In genomic region chr11:111871693-111872161, GRCh38 we compare ENCODE assay signal across 9 cellular contexts. TPM values are rescaled to one million over a fixed set of nuclear protein-coding genes. Genes with fewer than 3 reads are reported as not detected.
DNase-seq lines count a peak whose midpoint lies in the region; ATAC-seq, FAIRE-seq and TF ChIP-seq lines count a peak whose summit lies in the region.
"Had no signal": no experiment of that assay in that cellular context is flagged by ENCODE, and none has a peak within 500 bp of the region (broad histone marks: within the 10 kb centered on the region; RNA-seq: fewer than 3 reads in every experiment).

No MANE protein-coding gene starts in this region.

- no peak for TF ChIP-seq EP300 in A549 (IDR thresholded peaks at IDR 0.05)

- H3K27me3 Mint-ChIP-seq in activated naive CD8-positive, alpha-beta T cell: no peaks in the 10 kb centered on the region
- H3K27me3 Mint-ChIP-seq in immature natural killer cell (ENCODE audit: low read depth in 3 of 3): peaks cover 5 to 14% (median 12%) of the 10 kb centered on the region in 3 donors

- RAD21 ChIA-PET in HCT116 (lab: Charles Lee; ENCODE audit: low non-redundant PET in 1 of 2, low total read pairs in 2 of 2, uncharacterized antibody in 2 of 2, unreplicated experiment in 2 of 2): interaction anchor here in 1 of 2 experiments (1.0 kb wide), 1 partner anchor 64 kb away, joined by 3 read pairs; no protein-coding TSS in a partner anchor

- H3K9ac ChIP-seq in HCT116 (ENCODE audit: low read length) (peak overlapping the region; percentile 66), subcutaneous abdominal adipose tissue (ENCODE audit: low read length in 5 of 5) (peak overlapping the region in 4 of 5 donors; percentile 83 to 93 (median 88))

- H3K4me3 ChIP-seq in A549: peak overlapping the region; percentile 61
- peak overlapping the region; percentile 89 to 90 for H3K4me3 ChIP-seq in HCT116 (replicated peaks in 1 of 2; ENCODE audit: low read depth in 1 of 2, low read length in 2 of 2)
- peak overlapping the region; percentile 81 to 95 (median 95) for H3K4me3 ChIP-seq in subcutaneous abdominal adipose tissue (ENCODE audit: low read depth in 1 of 5, low read length in 5 of 5)

- TF ChIP-seq RAD21 in A549 (conservative IDR thresholded peaks at IDR 0.05 in 1 of 2, IDR thresholded peaks at IDR 0.05 in 1 of 2): no peak
- TF ChIP-seq RAD21 in HCT116 (IDR thresholded peaks at IDR 0.05; ENCODE audit: low read depth): no peak

- POLR2A ChIA-PET in A549 (lab: Yijun Ruan, JAX) (interaction anchor here (0.9 to 1.6 kb wide), 4 partner anchors 55 to 269 kb away, joined by 3 to 4 read pairs (median 4); partner anchors contain the start of gene SIK2), HCT116 (lab: Charles Lee) (interaction anchor here (0.8 to 1.4 kb wide), 2 partner anchors 9 to 310 kb away, joined by 3 read pairs; no protein-coding TSS in a partner anchor)

- H3K4me2 ChIP-seq in A549 (peak overlapping the region; percentile 90), HCT116 (ENCODE audit: low read length) (peak overlapping the region; percentile 90)

- CTCF ChIA-PET in A549 (lab: Yijun Ruan, JAX) (interaction anchor here (0.6 to 1.8 kb wide), 8 partner anchors 10 to 110 kb away, joined by 3 to 6 read pairs (median 4); no protein-coding TSS in a partner anchor), HCT116 (lab: Charles Lee) (interaction anchor here (1.1 to 1.7 kb wide), 4 partner anchors 10 to 100 kb away, joined by 3 to 5 read pairs (median 3); no protein-coding TSS in a partner anchor)

- H3K27ac Mint-ChIP-seq in activated naive CD8-positive, alpha-beta T cell: peak overlapping the region; percentile 85
- peak overlapping the region; percentile 84 to 96 (median 92) for H3K27ac Mint-ChIP-seq in immature natural killer cell

- WGBS in A549 (ENCODE audit: missing lambda C conversion rate): 48% methylated on average over 5 of the region's 5 CpGs

- no peaks in the 10 kb centered on the region for H4K20me1 ChIP-seq in HCT116 (ENCODE audit: insufficient read depth)

- TF ChIP-seq POLR2A in A549 (IDR thresholded peaks at IDR 0.05; ENCODE audit: low read length): no peak
- TF ChIP-seq POLR2A in HCT116 (IDR thresholded peaks at IDR 0.05; ENCODE audit: borderline replicate concordance, extremely low read depth, insufficient read depth, insufficient read length): no peak

- H3K9me3 ChIP-seq in A549: no peaks in the 10 kb centered on the region
- H3K9me3 ChIP-seq in HCT116 (ENCODE audit: control insufficient read depth in 1 of 2, insufficient read depth in 1 of 2, low read depth in 1 of 2, low read length in 2 of 2): no peaks in the 10 kb centered on the region
- H3K9me3 ChIP-seq in subcutaneous abdominal adipose tissue (ENCODE audit: control insufficient read depth in 5 of 5, low read length in 5 of 5): no peaks in the 10 kb centered on the region

- peak overlapping the region; percentile 92 to 99 for H3K27ac ChIP-seq in A549
- peak overlapping the region; percentile 76 for H3K27ac ChIP-seq in HCT116 (ENCODE audit: low read depth, low read length)
- peak overlapping the region; percentile 85 for H3K27ac ChIP-seq in subcutaneous abdominal adipose tissue (ENCODE audit: low read depth, low read length)

- peak overlapping the region; percentile 97 for H2AFZ ChIP-seq in HCT116 (ENCODE audit: low read depth, low read length, poor library complexity, severe bottlenecking)

- H3K9me2 ChIP-seq in HCT116 (ENCODE audit: insufficient read depth): no peaks in the 10 kb centered on the region

- H3K79me2 ChIP-seq in HCT116 (ENCODE audit: insufficient read depth, low read length): 0 out of 2 replicates have a peak, but pooled peaks cover 9% of the 10 kb centered on the region

- no TSS peak for BruUV-seq in HCT116 (replicated peaks; lab: Mats Ljungman, UMichigan)

- intact Hi-C loops in HCT116 (cut with micrococcal nuclease): no loop called here

- no peak for DNase-seq in A549 (ENCODE audit: low read depth in 1 of 2, low spot score in 1 of 2)
- DNase-seq in HCT116 (ENCODE audit: low read depth, low spot score): no peak
- DNase-seq in immature natural killer cell: no peak
- DNase-seq in OCI-M2 (lab: John Stamatoyannopoulos, UW; ENCODE audit: unreplicated experiment): no peak
- DNase-seq in activated CD4-positive, alpha-beta T cell treated with anti-CD3 and anti-CD28 coated beads for 48 hours: no peak

- H3K36me3 ChIP-seq in HCT116 (ENCODE audit: control insufficient read depth in 1 of 2, insufficient read depth in 2 of 2, low read length in 2 of 2): peaks cover 2 to 15% of the 10 kb centered on the region in 2 experiments; a peak in 1 of 4 replicates
- H3K36me3 ChIP-seq in subcutaneous abdominal adipose tissue (ENCODE audit: control insufficient read depth in 5 of 5, insufficient read depth in 5 of 5, low read length in 5 of 5): peaks cover 15 to 34% (median 26%) of the 10 kb centered on the region in 5 donors

- peaks cover 29% of the 10 kb centered on the region for H3K4me1 Mint-ChIP-seq in activated naive CD8-positive, alpha-beta T cell (ENCODE audit: low read depth)
- H3K4me1 Mint-ChIP-seq in immature natural killer cell: peaks cover 18 to 35% of the 10 kb centered on the region in 2 donors

- peaks cover 9% of the 10 kb centered on the region; the same call in 2 of the 3 replicates for H3K4me1 ChIP-seq in A549
- H3K4me1 ChIP-seq in HCT116 (ENCODE audit: control insufficient read depth in 1 of 2, insufficient read depth in 2 of 2, low read length in 2 of 2): peaks cover 0 to 18% of the 10 kb centered on the region in 2 experiments; a peak in 3 of 4 replicates
- H3K4me1 ChIP-seq in subcutaneous abdominal adipose tissue (ENCODE audit: control insufficient read depth in 5 of 5, insufficient read depth in 5 of 5, low read length in 5 of 5): peaks cover 3 to 20% (median 16%) of the 10 kb centered on the region in 5 donors

- no peaks in the 10 kb centered on the region for H3K9me3 Mint-ChIP-seq in activated naive CD8-positive, alpha-beta T cell (ENCODE audit: low read depth)
- no peaks in the 10 kb centered on the region for H3K9me3 Mint-ChIP-seq in immature natural killer cell

- ATAC-seq in A549 (no peak), HCT116 (no peak), HG03565 (IDR thresholded peaks at IDR 0.05; ENCODE audit: unreplicated experiment) (no peak)

- H3K27me3 ChIP-seq in HCT116 (ENCODE audit: insufficient read depth, low read length): no peaks in the 10 kb centered on the region
- no peaks in the 10 kb centered on the region for H3K27me3 ChIP-seq in subcutaneous abdominal adipose tissue (ENCODE audit: control insufficient read depth in 5 of 5, insufficient read depth in 4 of 5, low read length in 5 of 5)

- H3K4me3 Mint-ChIP-seq in activated naive CD8-positive, alpha-beta T cell: peak overlapping the region; percentile 90
- H3K4me3 Mint-ChIP-seq in immature natural killer cell: peak overlapping the region; percentile 88 to 95 (median 92)

- TF ChIP-seq CTCF in A549 (IDR thresholded peaks at IDR 0.05) (no peak), HCT116 (IDR thresholded peaks at IDR 0.05 in 2 of 3, conservative IDR thresholded peaks at IDR 0.05 in 1 of 3; ENCODE audit: borderline replicate concordance in 1 of 3, insufficient read depth in 1 of 3, low read depth in 2 of 3, low read length in 2 of 3) (no peak)

- peaks cover 19% of the 10 kb centered on the region for H3K36me3 Mint-ChIP-seq in activated naive CD8-positive, alpha-beta T cell
- peaks cover 12 to 26% (median 16%) of the 10 kb centered on the region in 3 donors for H3K36me3 Mint-ChIP-seq in immature natural killer cell

- no peak for FAIRE-seq in A549 (lab: Jason Lieb, UNC)

TF ChIP-seq in HCT116, 20 proteins besides CTCF, POLR2A, EP300 and RAD21 (continues in another document):
- TF ChIP-seq POLR2AphosphoS5 (IDR thresholded peaks at IDR 0.05; ENCODE audit: low read depth, low read length): no peak

RNA-seq across cellular contexts. Expression of gene ALG9, which starts 0.3 kb away (rescaled TPM):
- polyA plus RNA-seq in A549 (2011; rRNA removed): 31.4 and 33.3 TPM in 2 replicates
- polyA plus RNA-seq in A549 (2012; cell fraction: cytosol; rRNA removed): 10.6 and 11.3 TPM in 2 replicates
- polyA plus RNA-seq in A549 (2012; cell fraction: nucleus; rRNA removed): 14.2 and 16.7 TPM in 2 replicates
- 15.0 to 15.8 TPM (median 15.3 TPM) in 3 replicates for polyA plus RNA-seq in A549 (2017; fragmentation: RNase III; extraction: RNeasy Plus Mini Kit Qiagen cat#74134 plus additional on column Dnase treatment)
- polyA minus RNA-seq in A549 (2011; rRNA and poly(A)+ RNA removed): 35.5 and 38.8 TPM in 2 replicates
- total RNA-seq in HCT116 (2021; ENCODE audit: unreplicated experiment): 23.7 TPM
- 26.0 and 30.3 TPM in 2 replicates for polyA plus RNA-seq in HCT116 (2012)
- polyA plus RNA-seq in immature natural killer cell: 10 to 100 TPM in 2 of 3 donors, 1 to 10 TPM in 1; 7.1 to 12.9 (median 11.4) TPM

RNA-seq across cellular contexts. Expression of gene FDXACB1, which starts 7.2 kb away (rescaled TPM):
- 2.4 and 3.0 TPM in 2 replicates for polyA plus RNA-seq in A549 (2011; rRNA removed)
- polyA plus RNA-seq in A549 (2012; cell fraction: cytosol; rRNA removed): 1.4 TPM in 2 replicates
- polyA plus RNA-seq in A549 (2012; cell fraction: nucleus; rRNA removed): 1.00 and 1.5 TPM in 2 replicates
- 1.9 to 2.1 TPM (median 2.1 TPM) in 3 replicates for polyA plus RNA-seq in A549 (2017; fragmentation: RNase III; extraction: RNeasy Plus Mini Kit Qiagen cat#74134 plus additional on column Dnase treatment)
- 1.6 and 1.8 TPM in 2 replicates for polyA minus RNA-seq in A549 (2011; rRNA and poly(A)+ RNA removed)
- 3.8 TPM for total RNA-seq in HCT116 (2021; ENCODE audit: unreplicated experiment)
- polyA plus RNA-seq in HCT116 (2012): 1.1 and 1.3 TPM in 2 replicates
- polyA plus RNA-seq in immature natural killer cell: 1 to 10 TPM; 3.3 to 9.8 (median 5.8) TPM

RNA-seq across cellular contexts. Expression of gene CFAP68, which starts 7.6 kb away (rescaled TPM):
- polyA plus RNA-seq in A549 (2011; rRNA removed) (59.7 and 84.6 TPM in 2 replicates), A549 (2017; fragmentation: RNase III; extraction: RNeasy Plus Mini Kit Qiagen cat#74134 plus additional on column Dnase treatment) (36.3 to 40.3 TPM (median 36.5 TPM) in 3 replicates), immature natural killer cell (10 to 100 TPM; 12.4 to 14.5 (median 12.6) TPM)
- polyA plus RNA-seq in A549 (2012; cell fraction: cytosol; rRNA removed): 33.7 and 39.5 TPM in 2 replicates
- 8.3 and 12.9 TPM in 2 replicates for polyA plus RNA-seq in A549 (2012; cell fraction: nucleus; rRNA removed)
- 11.5 and 12.8 TPM in 2 replicates for polyA minus RNA-seq in A549 (2011; rRNA and poly(A)+ RNA removed)
- 49.6 TPM for total RNA-seq in HCT116 (2021; ENCODE audit: unreplicated experiment)
- 55.3 and 70.7 TPM in 2 replicates for polyA plus RNA-seq in HCT116 (2012)

RNA-seq across cellular contexts. Expression of gene CRYAB, which starts 39.8 kb away (rescaled TPM):
- polyA plus RNA-seq in A549 (2011; rRNA removed) (1.1 and 3.1 TPM in 2 replicates), A549 (2017; fragmentation: RNase III; extraction: RNeasy Plus Mini Kit Qiagen cat#74134 plus additional on column Dnase treatment) (4.1 to 25.3 TPM (median 4.8 TPM) in 3 replicates), immature natural killer cell (not detected)
- 1.5 and 2.8 TPM in 2 replicates for polyA plus RNA-seq in A549 (2012; cell fraction: cytosol; rRNA removed)
- polyA plus RNA-seq in A549 (2012; cell fraction: nucleus; rRNA removed): 1.1 and 3.1 TPM in 2 replicates
- 0.58 and 1.3 TPM in 2 replicates for polyA minus RNA-seq in A549 (2011; rRNA and poly(A)+ RNA removed)
- total RNA-seq in HCT116 (2021; ENCODE audit: unreplicated experiment): not detected
- polyA plus RNA-seq in HCT116 (2012): not detected in 2 replicates

RNA-seq across cellular contexts. Expression of gene HSPB2, which starts 40.8 kb away (rescaled TPM):
- polyA plus RNA-seq in A549 (2011; rRNA removed) (0.07 TPM in 1 of 2 replicates, not detected in the other), A549 (2017; fragmentation: RNase III; extraction: RNeasy Plus Mini Kit Qiagen cat#74134 plus additional on column Dnase treatment) (not detected in 3 replicates), immature natural killer cell (not detected)
- 0.03 and 0.04 TPM in 2 replicates for polyA plus RNA-seq in A549 (2012; cell fraction: cytosol; rRNA removed)
- polyA plus RNA-seq in A549 (2012; cell fraction: nucleus; rRNA removed): 0.30 and 0.40 TPM in 2 replicates
- not detected in 2 replicates for polyA minus RNA-seq in A549 (2011; rRNA and poly(A)+ RNA removed)
- total RNA-seq in HCT116 (2021; ENCODE audit: unreplicated experiment): not detected
- 0.09 and 0.11 TPM in 2 replicates for polyA plus RNA-seq in HCT116 (2012)
- total RNA-seq: pulmonary artery endothelial cell had no signal

Comparison
In these comparisons a context has a peak if more than half of its experiments do, and no peak if none do; other contexts are left out.
1. Of the 6 proteins assayed by ChIP-seq in both A549 and HCT116: peak only in A549: none; only in HCT116: MAX; in both: none; in neither: 5.